In genomic region chr4:92809381-92809780, GRCh38 we compare ENCODE assay signal across 10 cellular contexts.
"Had no signal": no experiment of that assay in that cellular context is flagged by ENCODE, and none has a peak within 500 bp of the region (broad histone marks: within the 10 kb centered on the region; RNA-seq: fewer than 3 reads in every experiment).

No MANE protein-coding gene starts in this region.

- H3K27ac ChIP-seq: GM23248 had no signal

- DNase-seq: GM23248, GOT3, H7, H9, HCEC 1CT, HFFc6 had no signal

- FAIRE-seq: H54 had no signal

- H3K4me3 ChIP-seq: GM23248, GM23338, HAP-1 had no signal

- H3K9ac ChIP-seq: GM23248 had no signal

- H3K9me3 ChIP-seq: HAP-1 had no signal

- H3K4me2 ChIP-seq: GM23338 had no signal

- H3K4me1 ChIP-seq: HAP-1 had no signal

- ATAC-seq: GM23338, HCT116 had no signal

- H3K36me3 ChIP-seq: HAP-1 had no signal

- H2AFZ ChIP-seq: GM23248, GM23338 had no signal
